8 cellular contexts compared by ENCODE assay signal in genomic region chr18:23231340-23232021, GRCh38.
DNase-seq lines count a peak whose midpoint lies in the region; ATAC-seq and TF ChIP-seq lines count a peak whose summit lies in the region.

No MANE protein-coding gene starts in this region.

- H3K4me1 Mint-ChIP-seq in CD4-positive, CD25-positive, alpha-beta regulatory T cell, result peaks cover 11 to 37% (median 21%) of the 10 kb centered on the region in 4 donors
- H3K4me1 Mint-ChIP-seq in activated CD4-positive, alpha-beta memory T cell treated with anti-CD3 and anti-CD28 coated beads, Interleukin-2, amount 10 ng/mL, durations not matched to agents 7 days and 5 days, result peaks cover 54% of the 10 kb centered on the region

- peak overlapping the region; percentile 60 for H3K9ac ChIP-seq in KMS-11

- CTCF ChIA-PET in activated CD4-positive, alpha-beta memory T cell treated with anti-CD3 and anti-CD28 coated beads, Interleukin-2, amount 10 ng/mL, durations not matched to agents 7 days and 5 days (lab: Charles Lee), result no interaction called here

- H3K27ac Mint-ChIP-seq in CD4-positive, CD25-positive, alpha-beta regulatory T cell, result peak overlapping the region; percentile 76 to 96 (median 95)
- peak overlapping the region; percentile 93 for H3K27ac Mint-ChIP-seq in activated CD4-positive, alpha-beta memory T cell treated with anti-CD3 and anti-CD28 coated beads, Interleukin-2, amount 10 ng/mL, durations not matched to agents 7 days and 5 days

- H3K79me2 ChIP-seq in KMS-11 (ENCODE audit: insufficient read depth, low read depth) (peaks cover 37% of the 10 kb centered on the region), osteoblast (ENCODE audit: insufficient read depth, low read length) (no peaks in the 10 kb centered on the region)

- H3K27ac ChIP-seq in CD4-positive, CD25-positive, alpha-beta regulatory T cell (ENCODE audit: insufficient read depth, low read length, poor library complexity, severe bottlenecking), result peak overlapping the region; percentile 89
- H3K27ac ChIP-seq in KMS-11 (peak overlapping the region; percentile 89), osteoblast (ENCODE audit: low read depth, low read length) (peak overlapping the region; percentile 83), tibial artery (peak overlapping the region; percentile 89 to 90)
- peak overlapping the region; percentile 32 for H3K27ac ChIP-seq in effector memory CD4-positive, alpha-beta T cell (ENCODE audit: insufficient read depth, low read length, poor library complexity, severe bottlenecking)

- H3K27me3 ChIP-seq in CD4-positive, CD25-positive, alpha-beta regulatory T cell (ENCODE audit: control insufficient read depth, insufficient read depth, low read length), result no peaks in the 10 kb centered on the region
- H3K27me3 ChIP-seq in KMS-11 (ENCODE audit: insufficient read depth, low read depth), result no peaks in the 10 kb centered on the region
- no peaks in the 10 kb centered on the region for H3K27me3 ChIP-seq in effector memory CD4-positive, alpha-beta T cell (replicated peaks; ENCODE audit: control insufficient read depth, insufficient read depth, low read length, poor library complexity, severe bottlenecking)
- H3K27me3 ChIP-seq in osteoblast (ENCODE audit: insufficient read depth, low read length), result no peaks in the 10 kb centered on the region
- no peaks in the 10 kb centered on the region for H3K27me3 ChIP-seq in tibial artery

- no peaks in the 10 kb centered on the region for H3K36me3 Mint-ChIP-seq in CD4-positive, CD25-positive, alpha-beta regulatory T cell
- H3K36me3 Mint-ChIP-seq in activated CD4-positive, alpha-beta memory T cell treated with anti-CD3 and anti-CD28 coated beads, Interleukin-2, amount 10 ng/mL, durations not matched to agents 7 days and 5 days (ENCODE audit: low read depth), result peaks cover 38% of the 10 kb centered on the region

- POLR2A ChIA-PET in activated CD4-positive, alpha-beta memory T cell treated with anti-CD3 and anti-CD28 coated beads, Interleukin-2, amount 10 ng/mL, durations not matched to agents 7 days and 5 days (lab: Charles Lee), result interaction anchor here (1.5 kb wide), 1 partner anchor 221 kb away, joined by 5 read pairs; the partner anchor contains the start of gene RIOK3

- H3K4me2 ChIP-seq in KMS-11, result peak overlapping the region; percentile 92
- peak overlapping the region; percentile 51 for H3K4me2 ChIP-seq in osteoblast (ENCODE audit: insufficient read depth, low read length)

- H2AFZ ChIP-seq in KMS-11 (ENCODE audit: low read depth), result no peak overlapping the region
- no peak overlapping the region for H2AFZ ChIP-seq in osteoblast (ENCODE audit: low read length)

- no peaks in the 10 kb centered on the region for H3K9me3 ChIP-seq in CD4-positive, CD25-positive, alpha-beta regulatory T cell (ENCODE audit: control insufficient read depth in 2 of 2, low read length in 2 of 2)
- H3K9me3 ChIP-seq in effector memory CD4-positive, alpha-beta T cell (ENCODE audit: control insufficient read depth, low read length), result no peaks in the 10 kb centered on the region
- no peaks in the 10 kb centered on the region for H3K9me3 ChIP-seq in osteoblast (ENCODE audit: low read depth, low read length)
- H3K9me3 ChIP-seq in tibial artery, result no peaks in the 10 kb centered on the region

- H3K4me3 Mint-ChIP-seq in CD4-positive, CD25-positive, alpha-beta regulatory T cell, result peak overlapping the region; percentile 33 to 78 (median 56)
- H3K4me3 Mint-ChIP-seq in activated CD4-positive, alpha-beta memory T cell treated with anti-CD3 and anti-CD28 coated beads, Interleukin-2, amount 10 ng/mL, durations not matched to agents 7 days and 5 days, result peak overlapping the region; percentile 21

- peak; percentile 73 to 98 (median 86) for DNase-seq in CD4-positive, CD25-positive, alpha-beta regulatory T cell
- DNase-seq in activated CD4-positive, alpha-beta memory T cell treated with anti-CD3 and anti-CD28 coated beads, Interleukin-2, amount 10 ng/mL, durations not matched to agents 7 days and 5 days, result peak; percentile 86
- DNase-seq in effector memory CD4-positive, alpha-beta T cell, result peak; percentile 59 to 69 (median 61)
- DNase-seq in osteoblast (ENCODE audit: insufficient read length, low spot score, missing footprints), result peak; percentile 94
- DNase-seq in tibial artery, result peak; percentile 91 to 95
- DNase-seq in HCEC 1CT, result no peak

- intact Hi-C loops in tibial artery (cut with DNase I; ENCODE audit: low total_unique reads), result loop anchor here (5.0 to 10.0 kb wide), 3 partner anchors 94 to 887 kb away; partner anchors contain the start of gene CABLES1

- peaks cover 36% of the 10 kb centered on the region for H3K4me1 ChIP-seq in CD4-positive, CD25-positive, alpha-beta regulatory T cell (ENCODE audit: control insufficient read depth, insufficient read depth, low read length, poor library complexity, severe bottlenecking)
- peaks cover 100% of the 10 kb centered on the region for H3K4me1 ChIP-seq in KMS-11 (ENCODE audit: low read depth, poor library complexity, severe bottlenecking)
- peaks cover 6% of the 10 kb centered on the region for H3K4me1 ChIP-seq in effector memory CD4-positive, alpha-beta T cell (ENCODE audit: control insufficient read depth, insufficient read depth, low read length, poor library complexity, severe bottlenecking)
- H3K4me1 ChIP-seq in osteoblast (ENCODE audit: insufficient read depth, low read length), result peaks cover 54% of the 10 kb centered on the region
- peaks cover 0 to 56% (median 40%) of the 10 kb centered on the region in 4 donors for H3K4me1 ChIP-seq in tibial artery

- H3K27me3 Mint-ChIP-seq in CD4-positive, CD25-positive, alpha-beta regulatory T cell, result no peaks in the 10 kb centered on the region
- H3K27me3 Mint-ChIP-seq in activated CD4-positive, alpha-beta memory T cell treated with anti-CD3 and anti-CD28 coated beads, Interleukin-2, amount 10 ng/mL, durations not matched to agents 7 days and 5 days, result peaks cover 3% of the 10 kb centered on the region

- H3K36me3 ChIP-seq in CD4-positive, CD25-positive, alpha-beta regulatory T cell (ENCODE audit: control insufficient read depth, insufficient read depth, low read length), result no peaks in the 10 kb centered on the region
- H3K36me3 ChIP-seq in KMS-11 (ENCODE audit: insufficient read depth), result peaks cover 11% of the 10 kb centered on the region; the same call in 1 of the 2 replicates
- H3K36me3 ChIP-seq in effector memory CD4-positive, alpha-beta T cell (ENCODE audit: control insufficient read depth, insufficient read depth, low read length), result no peaks in the 10 kb centered on the region
- peaks cover 10% of the 10 kb centered on the region for H3K36me3 ChIP-seq in osteoblast (ENCODE audit: insufficient read depth, low read length)
- H3K36me3 ChIP-seq in tibial artery, result peaks cover 0 to 9% (median 0%) of the 10 kb centered on the region in 3 donors

- H3K4me3 ChIP-seq in CD4-positive, CD25-positive, alpha-beta regulatory T cell (ENCODE audit: low read depth, low read length), result peak overlapping the region; percentile 61
- H3K4me3 ChIP-seq in KMS-11 (IDR thresholded peaks at IDR 0.05; ENCODE audit: insufficient read depth, low read depth, low read length) (no peak overlapping the region), osteoblast (ENCODE audit: insufficient read depth, low read length) (no peak overlapping the region), tibial artery (no peak overlapping the region)
- H3K4me3 ChIP-seq in effector memory CD4-positive, alpha-beta T cell (ENCODE audit: insufficient read depth, low read depth, low read length, poor library complexity, severe bottlenecking), result no peak overlapping the region

- TF ChIP-seq CTCF in KMS-11 (conservative IDR thresholded peaks at IDR 0.05; ENCODE audit: low read depth, low read length), result no peak
- no peak for TF ChIP-seq CTCF in osteoblast (IDR thresholded peaks at IDR 0.05; ENCODE audit: extremely low read depth, low read depth, low read length)
- no peak for TF ChIP-seq CTCF in tibial artery (IDR thresholded peaks at IDR 0.05)

- no peaks in the 10 kb centered on the region for H3K9me3 Mint-ChIP-seq in CD4-positive, CD25-positive, alpha-beta regulatory T cell
- peaks cover 13% of the 10 kb centered on the region for H3K9me3 Mint-ChIP-seq in activated CD4-positive, alpha-beta memory T cell treated with anti-CD3 and anti-CD28 coated beads, Interleukin-2, amount 10 ng/mL, durations not matched to agents 7 days and 5 days

- ATAC-seq in CD4-positive, CD25-positive, alpha-beta regulatory T cell (ENCODE audit: low read depth in 2 of 2), result peak; percentile 93
- ATAC-seq in GM21515 (IDR thresholded peaks at IDR 0.05; ENCODE audit: unreplicated experiment), result peak; percentile 78

- H4K20me1 ChIP-seq in KMS-11 (ENCODE audit: insufficient read depth) (no peaks in the 10 kb centered on the region), osteoblast (ENCODE audit: insufficient read depth, low read length) (no peaks in the 10 kb centered on the region)

Comparison
In these comparisons a context has a peak if more than half of its experiments do, and no peak if none do; other contexts are left out.
1. H3K27ac ChIP-seq: peak in every context shown above with its lines; median percentile 90 in tibial artery; 89 in CD4-positive, CD25-positive, alpha-beta regulatory T cell; 89 in KMS-11; 83 in osteoblast; 32 in effector memory CD4-positive, alpha-beta T cell.